ENCODE assay signal across 18 cellular contexts in genomic region chr21:45624356-45624854, GRCh38. TPM values are rescaled to one million over a fixed set of nuclear protein-coding genes. Genes with fewer than 3 reads are reported as not detected.
DNase-seq lines count a peak whose midpoint lies in the region; ATAC-seq lines count a peak whose summit lies in the region.
"Had no signal": no experiment of that assay in that cellular context is flagged by ENCODE, and none has a peak within 500 bp of the region (broad histone marks: within the 10 kb centered on the region; RNA-seq: fewer than 3 reads in every experiment).

No MANE protein-coding gene starts in this region.

- H3K4me2 ChIP-seq in neuronal stem cell (ENCODE audit: insufficient read depth, low read length, poor library complexity, severe bottlenecking): no peak overlapping the region
- H3K4me2 ChIP-seq: A549, GM23338 had no signal

- ATAC-seq in activated CD4-positive, alpha-beta T cell treated with anti-CD3 and anti-CD28 coated beads for 36 hours: no peak
- ATAC-seq: A549, GM12878, GM23338 had no signal

- no peak overlapping the region for H4K8ac ChIP-seq in neuronal stem cell (ENCODE audit: low read depth, low read length)

- peaks cover 5% of the 10 kb centered on the region for H3K9me3 Mint-ChIP-seq in activated CD4-positive, alpha-beta T cell treated with anti-CD3 and anti-CD28 coated beads for 36 hours (ENCODE audit: low read depth)

- intact Hi-C loops in activated CD4-positive, alpha-beta T cell treated with anti-CD3 and anti-CD28 coated beads for 36 hours (cut with DNase I, micrococcal nuclease): no loop called here

- no peak overlapping the region for H3K27ac ChIP-seq in neuronal stem cell (replicated peaks; ENCODE audit: low read length)
- H3K27ac ChIP-seq: A549, Peyer's patch had no signal

- no peaks in the 10 kb centered on the region for H3K4me1 ChIP-seq in neuronal stem cell (ENCODE audit: control insufficient read depth in 2 of 2, insufficient read depth in 1 of 2, low read depth in 1 of 2, low read length in 2 of 2)
- H3K4me1 ChIP-seq: A549, Peyer's patch had no signal

- no CpG with 5 or more reads among the region's 8 CpGs for WGBS in neuronal stem cell (ENCODE audit: extremely low coverage in 2 of 2, insufficient read length in 2 of 2, insufficient replicate concordance in 1 of 2), 2 donors

- H3K27me3 Mint-ChIP-seq in activated CD4-positive, alpha-beta T cell treated with anti-CD3 and anti-CD28 coated beads for 36 hours: no peaks in the 10 kb centered on the region

- H3K18ac ChIP-seq in neuronal stem cell (ENCODE audit: low read length): no peak overlapping the region

- H3K9ac ChIP-seq in neuronal stem cell (ENCODE audit: low read depth, low read length, poor library complexity): no peak overlapping the region

- peak overlapping the region; percentile 73 for H3K23ac ChIP-seq in neuronal stem cell (ENCODE audit: low read depth, low read length, poor library complexity)

- peaks cover 2% of the 10 kb centered on the region for H3K36me3 Mint-ChIP-seq in activated CD4-positive, alpha-beta T cell treated with anti-CD3 and anti-CD28 coated beads for 36 hours (ENCODE audit: low read depth)

- H3K4me3 ChIP-seq in neuronal stem cell (ENCODE audit: low read length in 2 of 2): no peak overlapping the region
- H3K4me3 ChIP-seq: A549, GM12878, GM23338, Peyer's patch had no signal

- H2BK5ac ChIP-seq in neuronal stem cell (ENCODE audit: low read length): no peak overlapping the region

- CTCF ChIA-PET in activated CD4-positive, alpha-beta T cell treated with anti-CD3 and anti-CD28 coated beads for 36 hours (lab: Charles Lee): interaction anchor here (0.8 kb wide), 1 partner anchor 41 kb away, joined by 4 read pairs; no protein-coding TSS in a partner anchor

- no peak overlapping the region for H2AFZ ChIP-seq in neuronal stem cell (ENCODE audit: low read length)
- H2AFZ ChIP-seq: GM23338 had no signal

- POLR2A ChIA-PET in activated CD4-positive, alpha-beta T cell treated with anti-CD3 and anti-CD28 coated beads for 36 hours (lab: Charles Lee): no interaction called here

- H3K4me1 Mint-ChIP-seq in activated CD4-positive, alpha-beta T cell treated with anti-CD3 and anti-CD28 coated beads for 36 hours: peaks cover 16% of the 10 kb centered on the region

- no peak overlapping the region for H3K14ac ChIP-seq in neuronal stem cell (ENCODE audit: low read length)

- H3K4me3 Mint-ChIP-seq in activated CD4-positive, alpha-beta T cell treated with anti-CD3 and anti-CD28 coated beads for 36 hours: no peak overlapping the region
- H3K4me3 Mint-ChIP-seq: B cell, GM23338 had no signal

- H3K27me3 ChIP-seq in neuronal stem cell (ENCODE audit: control insufficient read depth in 3 of 3, insufficient read depth in 3 of 3, low read depth in 1 of 3, low read length in 3 of 3): peaks cover 0 to 18% (median 0%) of the 10 kb centered on the region in 3 experiments
- H3K27me3 ChIP-seq: Peyer's patch had no signal

- DNase-seq in activated effector memory CD4-positive, alpha-beta T cell treated with anti-CD3 and anti-CD28 coated beads, Interleukin-2, amount 50 U/mL, for 16 hours: peak; percentile 46
- no peak for DNase-seq in activated effector memory CD4-positive, alpha-beta T cell treated with Interleukin-2 at 50 U/mL for 16 hours
- DNase-seq in activated CD8-positive, alpha-beta memory T cell treated with anti-CD3 and anti-CD28 coated beads, Interleukin-2, amount 50 U/mL, for 48 hours: peak; percentile 23
- DNase-seq in neuronal stem cell (ENCODE audit: low spot score): no peak
- no peak for DNase-seq in activated CD4-positive, alpha-beta T cell treated with anti-CD3 and anti-CD28 coated beads for 36 hours
- no peak for DNase-seq in NCI-H2029 (lab: John Stamatoyannopoulos, UW)
- no peak for DNase-seq in H4 (ENCODE audit: low spot score)
- DNase-seq: DMS79 treated with DMSO at 0.1 percent for 48 hours, Kasumi-1, NCI-H1417, NCI-H1694 treated with DMSO at 0.1 percent for 48 hours, NCI-H446, NCI-H526, Peyer's patch had no signal

- no peak overlapping the region for H2BK120ac ChIP-seq in neuronal stem cell (ENCODE audit: low read depth, low read length)

- no peaks in the 10 kb centered on the region for H3K36me3 ChIP-seq in neuronal stem cell (replicated peaks in 1 of 2; ENCODE audit: control insufficient read depth in 2 of 2, insufficient read depth in 2 of 2, low read length in 2 of 2)
- H3K36me3 ChIP-seq: Peyer's patch had no signal

- no peak overlapping the region for H2AK5ac ChIP-seq in neuronal stem cell (ENCODE audit: low read depth, low read length)

- no peaks in the 10 kb centered on the region for H3K79me1 ChIP-seq in neuronal stem cell (ENCODE audit: low read depth, low read length)

- H2BK15ac ChIP-seq in neuronal stem cell (ENCODE audit: low read length): no peak overlapping the region

- H4K91ac ChIP-seq in neuronal stem cell (ENCODE audit: low read depth, low read length, poor library complexity): no peak overlapping the region

- no peaks in the 10 kb centered on the region for H3K9me3 ChIP-seq in neuronal stem cell (replicated peaks in 1 of 2; ENCODE audit: control insufficient read depth in 2 of 2, insufficient read depth in 1 of 2, low read depth in 1 of 2, low read length in 2 of 2)

- H3K27ac Mint-ChIP-seq in activated CD4-positive, alpha-beta T cell treated with anti-CD3 and anti-CD28 coated beads for 36 hours: no peak overlapping the region
- H3K27ac Mint-ChIP-seq: B cell, GM23338 had no signal

- H2BK12ac ChIP-seq in neuronal stem cell (ENCODE audit: low read length): no peak overlapping the region

- no peak overlapping the region for H3K4ac ChIP-seq in neuronal stem cell (ENCODE audit: low read length)

RNA-seq across cellular contexts. Expression of gene PCBP3, which starts 19.1 kb away (rescaled TPM):
- polyA plus RNA-seq in neuronal stem cell (2013, experiment 1 of 2): 6.9 TPM
- 6.2 TPM for polyA plus RNA-seq in neuronal stem cell (2013, experiment 2 of 2)
- 10 to 100 TPM; 12.2 to 13.2 TPM for total RNA-seq in activated CD4-positive, alpha-beta T cell treated with anti-CD3 and anti-CD28 coated beads for 36 hours
- 6.1 and 10.2 TPM in 2 replicates for total RNA-seq in H4 (2014; rRNA removed; shearing (Covaris generic))

Comparison
In these comparisons a context has a peak if more than half of its experiments do, and no peak if none do; other contexts are left out.
1. DNase-seq: peak in activated effector memory CD4-positive, alpha-beta T cell treated with anti-CD3 and anti-CD28 coated beads, Interleukin-2, amount 50 U/mL, for 16 hours (single experiment) and activated CD8-positive, alpha-beta memory T cell treated with anti-CD3 and anti-CD28 coated beads, Interleukin-2, amount 50 U/mL, for 48 hours (single experiment); none in activated effector memory CD4-positive, alpha-beta T cell treated with Interleukin-2 at 50 U/mL for 16 hours (single experiment), neuronal stem cell (single experiment), activated CD4-positive, alpha-beta T cell treated with anti-CD3 and anti-CD28 coated beads for 36 hours (single experiment), NCI-H2029 (single experiment) and H4 (single experiment).